ENCODE assay signal across 20 cellular contexts in the genomic region with DNA sequence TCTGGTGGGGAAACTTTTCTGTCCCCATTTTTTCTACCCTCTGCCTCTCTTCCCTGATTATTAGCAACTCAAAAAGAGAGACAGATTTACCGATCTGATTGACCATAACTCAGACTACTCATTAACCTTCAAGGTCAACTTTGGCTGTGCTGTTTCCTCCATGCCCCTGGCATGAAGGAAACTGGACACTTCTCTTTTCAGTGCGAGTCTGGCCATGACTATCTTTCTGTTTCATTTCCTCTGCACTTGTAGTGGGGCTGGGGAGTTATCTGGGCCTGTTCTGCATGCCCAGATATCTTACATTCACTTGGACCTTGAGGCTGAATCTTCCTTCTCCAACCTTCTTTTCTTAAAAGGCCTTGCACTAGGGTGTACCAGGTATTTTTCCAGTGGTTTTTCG.
A peak's percentile ranks its signal among the peaks of the same experiment; 100 is the strongest.
DNase-seq lines count a peak whose midpoint lies in the region; ATAC-seq lines count a peak whose summit lies in the region.
"Had no signal": no experiment of that assay in that cellular context is flagged by ENCODE, and none has a peak within 500 bp of the region (broad histone marks: within the 10 kb centered on the region; RNA-seq: fewer than 3 reads in every experiment).

No MANE protein-coding gene starts in this region.

- H2BK120ac ChIP-seq in neuronal stem cell (ENCODE audit: low read depth, low read length), result no peak overlapping the region

- H4K8ac ChIP-seq in neuronal stem cell (ENCODE audit: low read depth, low read length), result no peak overlapping the region

- H2BK5ac ChIP-seq in neuronal stem cell (ENCODE audit: low read length), result no peak overlapping the region

- DNase-seq in dermis blood vessel endothelial cell (peak; percentile 24), cerebellar nuclear complex (lab: John Stamatoyannopoulos, UW) (no peak), neuronal stem cell (ENCODE audit: low spot score) (no peak), ACHN (no peak), anterior cingulate cortex (lab: John Stamatoyannopoulos, UW) (no peak)
- DNase-seq: activated CD4-positive, alpha-beta T cell treated with anti-CD3 and anti-CD28 coated beads for 1 hour; activated CD8-positive, alpha-beta memory T cell treated with anti-CD3 and anti-CD28 coated beads, Interleukin-2, amount 50 U/mL, for 48 hours; activated naive CD4-positive, alpha-beta T cell treated with anti-CD3 and anti-CD28 coated beads, Interleukin-2, amount 10 ng/mL, durations not matched to agents 7 days and 5 days; brain microvascular endothelial cell; DMS153; effector CD8-positive, alpha-beta T cell; left ventricle myocardium inferior; NCI-H2107; NCI-H774; spleen; stimulated activated naive CD4-positive, alpha-beta T cell treated with Interleukin-2 at 50 U/mL for 16 hours had no signal

- H3K14ac ChIP-seq in neuronal stem cell (ENCODE audit: low read length), result no peak overlapping the region

- H3K9me3 ChIP-seq in neuronal stem cell (replicated peaks in 1 of 2; ENCODE audit: control insufficient read depth in 2 of 2, insufficient read depth in 1 of 2, low read depth in 1 of 2, low read length in 2 of 2), result peaks cover 0 to 8% of the 10 kb centered on the region in 2 donors

- H3K9ac ChIP-seq in neuronal stem cell (ENCODE audit: low read depth, low read length, poor library complexity), result no peak overlapping the region

- no peaks in the 10 kb centered on the region for H3K27me3 ChIP-seq in neuronal stem cell (ENCODE audit: control insufficient read depth in 3 of 3, insufficient read depth in 3 of 3, low read depth in 1 of 3, low read length in 3 of 3)
- H3K27me3 ChIP-seq: brain microvascular endothelial cell had no signal

- H3K4me2 ChIP-seq in neuronal stem cell (ENCODE audit: insufficient read depth, low read length, poor library complexity, severe bottlenecking), result no peak overlapping the region

- no peak overlapping the region for H3K18ac ChIP-seq in neuronal stem cell (ENCODE audit: low read length)

- WGBS in neuronal stem cell (ENCODE audit: extremely low coverage in 2 of 2, insufficient read length in 2 of 2, insufficient replicate concordance in 1 of 2), 2 donors, result no CpG with 5 or more reads among the region's 3 CpGs

- no peaks in the 10 kb centered on the region for H3K36me3 ChIP-seq in neuronal stem cell (replicated peaks in 1 of 2; ENCODE audit: control insufficient read depth in 2 of 2, insufficient read depth in 2 of 2, low read length in 2 of 2)
- H3K36me3 ChIP-seq: brain microvascular endothelial cell, left ventricle myocardium inferior, spleen had no signal

- no peak overlapping the region for H3K4me3 ChIP-seq in neuronal stem cell (ENCODE audit: low read length in 2 of 2)
- H3K4me3 ChIP-seq: left ventricle myocardium inferior, spleen had no signal

- ATAC-seq in GM18873 (IDR thresholded peaks at IDR 0.05; ENCODE audit: low FRiP score, unreplicated experiment) (peak; percentile 79), GM21381 (IDR thresholded peaks at IDR 0.05; ENCODE audit: unreplicated experiment) (peak; percentile 91), HG03139 (IDR thresholded peaks at IDR 0.05; ENCODE audit: unreplicated experiment) (peak; percentile 90)
- ATAC-seq: HCT116 had no signal

- no peak overlapping the region for H4K91ac ChIP-seq in neuronal stem cell (ENCODE audit: low read depth, low read length, poor library complexity)

- H3K4ac ChIP-seq in neuronal stem cell (ENCODE audit: low read length), result no peak overlapping the region

- no peak overlapping the region for H3K23ac ChIP-seq in neuronal stem cell (ENCODE audit: low read depth, low read length, poor library complexity)

- in situ Hi-C loops in ACHN (cut with HindIII; ENCODE audit: low pct_ligation_motif_present, low pct_unique_long_range_greater_than_20kb, low sequenced_read_pairs), result no loop called here

- no peak overlapping the region for H2BK15ac ChIP-seq in neuronal stem cell (ENCODE audit: low read length)

- no peaks in the 10 kb centered on the region for H3K79me1 ChIP-seq in neuronal stem cell (ENCODE audit: low read depth, low read length)

- no peak overlapping the region for H2AFZ ChIP-seq in neuronal stem cell (ENCODE audit: low read length)

- H2BK12ac ChIP-seq in neuronal stem cell (ENCODE audit: low read length), result no peak overlapping the region

- H3K4me1 ChIP-seq in neuronal stem cell (ENCODE audit: control insufficient read depth in 2 of 2, insufficient read depth in 1 of 2, low read depth in 1 of 2, low read length in 2 of 2), result no peaks in the 10 kb centered on the region
- H3K4me1 ChIP-seq: left ventricle myocardium inferior had no signal

- no peak overlapping the region for H3K27ac ChIP-seq in neuronal stem cell (replicated peaks; ENCODE audit: low read length)
- H3K27ac ChIP-seq: brain microvascular endothelial cell, left ventricle myocardium inferior, spleen had no signal

- H2AK5ac ChIP-seq in neuronal stem cell (ENCODE audit: low read depth, low read length), result no peak overlapping the region
